ENCODE assay signal across 18 cellular contexts in genomic region chr2:55837073-55837472, GRCh38.
"Had no signal": no experiment of that assay in that cellular context is flagged by ENCODE, and none has a peak within 500 bp of the region (broad histone marks: within the 10 kb centered on the region; RNA-seq: fewer than 3 reads in every experiment).

No MANE protein-coding gene starts in this region.

- ATAC-seq: activated T-cell treated with anti-CD3 and anti-CD28 coated beads, Interleukin-2, amount 50 U/mL, for 72 hours; left colon; mucosa of descending colon; naive thymus-derived CD4-positive, alpha-beta T cell had no signal

- H3K27me3 Mint-ChIP-seq: activated naive CD8-positive, alpha-beta T cell treated with anti-CD3 and anti-CD28 coated beads for 36 hours had no signal

- H3K4me1 ChIP-seq: esophagus muscularis mucosa had no signal

- H3K27ac ChIP-seq: coronary artery, esophagus muscularis mucosa, thoracic aorta had no signal

- DNase-seq: activated CD4-positive, alpha-beta T cell treated with anti-CD3 and anti-CD28 coated beads for 48 hours; activated CD8-positive, alpha-beta memory T cell treated with anti-CD3 and anti-CD28 coated beads, Interleukin-2, amount 50 U/mL, for 48 hours; activated gamma-delta T cell; activated naive CD8-positive, alpha-beta T cell treated with anti-CD3 and anti-CD28 coated beads for 36 hours; activated T-cell treated with anti-CD3 and anti-CD28 coated beads, Interleukin-2, amount 50 U/mL, for 72 hours; central memory CD4-positive, alpha-beta T cell; hypothalamus; left colon; mucosa of descending colon; naive thymus-derived CD4-positive, alpha-beta T cell; stimulated activated CD4-positive, alpha-beta T cell treated with anti-CD3 and anti-CD28 coated beads, Interleukin-12 subunit alpha, Interleukin-12 subunit beta, amount 100 ng/mL, for 4 hours; stimulated activated CD4-positive, alpha-beta T cell treated with anti-CD3 and anti-CD28 coated beads, Interleukin-2, amount 100 ng/mL, for 24 hours; stomach; T-helper 2 cell had no signal

- H3K27me3 ChIP-seq: stomach had no signal

- H3K36me3 Mint-ChIP-seq: activated naive CD8-positive, alpha-beta T cell treated with anti-CD3 and anti-CD28 coated beads for 36 hours; brain had no signal

- H3K9me3 ChIP-seq: mucosa of descending colon, thoracic aorta had no signal

- H3K4me1 Mint-ChIP-seq: activated naive CD8-positive, alpha-beta T cell treated with anti-CD3 and anti-CD28 coated beads for 36 hours; brain; naive thymus-derived CD4-positive, alpha-beta T cell had no signal

- H3K27ac Mint-ChIP-seq: activated naive CD8-positive, alpha-beta T cell treated with anti-CD3 and anti-CD28 coated beads for 36 hours; activated T-cell treated with anti-CD3 and anti-CD28 coated beads, Interleukin-2, amount 50 U/mL, for 72 hours; brain; naive thymus-derived CD4-positive, alpha-beta T cell had no signal

- H3K4me3 Mint-ChIP-seq: activated naive CD8-positive, alpha-beta T cell treated with anti-CD3 and anti-CD28 coated beads for 36 hours; activated T-cell treated with anti-CD3 and anti-CD28 coated beads, Interleukin-2, amount 50 U/mL, for 72 hours; brain; naive thymus-derived CD4-positive, alpha-beta T cell had no signal

- H3K4me3 ChIP-seq: coronary artery, esophagus muscularis mucosa, mucosa of descending colon, stomach, thoracic aorta had no signal

- H3K36me3 ChIP-seq: esophagus muscularis mucosa, stomach, thoracic aorta had no signal
